ENCODE assay signal across 20 cellular contexts in genomic region chr7:79329464-79329863, GRCh38.
DNase-seq lines count a peak whose midpoint lies in the region; ATAC-seq and TF ChIP-seq lines count a peak whose summit lies in the region.
"Had no signal": no experiment of that assay in that cellular context is flagged by ENCODE, and none has a peak within 500 bp of the region (broad histone marks: within the 10 kb centered on the region; RNA-seq: fewer than 3 reads in every experiment).

No MANE protein-coding gene starts in this region.

- no peak overlapping the region for H3K4me2 ChIP-seq in neural cell (ENCODE audit: low read length)
- H3K4me2 ChIP-seq: A549; BLaER1 treated with 17β-estradiol and CSF1 and Interleukin-3, amounts not matched to agents 10 nM and 100 nM had no signal

- TF ChIP-seq RAD21 in neural cell (conservative IDR thresholded peaks at IDR 0.05): no peak

- no peak for TF ChIP-seq CTCF in neural cell (IDR thresholded peaks at IDR 0.05; ENCODE audit: poor library complexity, severe bottlenecking)

- H3K4me3 ChIP-seq in neural cell (ENCODE audit: low read length): no peak overlapping the region
- H3K4me3 ChIP-seq: A549; BLaER1 treated with 17β-estradiol and CSF1 and Interleukin-3, amounts not matched to agents 10 nM and 100 nM; GM12878 had no signal

- no peaks in the 10 kb centered on the region for H3K27me3 ChIP-seq in neural cell (ENCODE audit: insufficient read depth, low read depth, low read length)
- H3K27me3 ChIP-seq: BLaER1 treated with 17β-estradiol and CSF1 and Interleukin-3, amounts not matched to agents 10 nM and 100 nM had no signal

- no peaks in the 10 kb centered on the region for H3F3A ChIP-seq in neural cell (ENCODE audit: insufficient read depth, low read length, poor library complexity, severe bottlenecking)

- no peaks in the 10 kb centered on the region for H3K79me2 ChIP-seq in neural cell (replicated peaks; ENCODE audit: insufficient read depth, low read length)

- DNase-seq in NCI-H82 (lab: John Stamatoyannopoulos, UW) (peak; percentile 3), NCI-H82 treated with DMSO at 0.1 percent for 48 hours (lab: John Stamatoyannopoulos, UW; ENCODE audit: unreplicated experiment) (no peak), NOMO-1 (lab: John Stamatoyannopoulos, UW; ENCODE audit: unreplicated experiment in 2 of 2) (no peak)
- DNase-seq: AML-193; Caco-2; Calu3; CD4-positive, alpha-beta T cell; CD8-positive, alpha-beta T cell; DMS53; DMS79; DND-41; EL; GDM1 had no signal

- peak; percentile 67 for TF ChIP-seq EP300 in neural cell (conservative IDR thresholded peaks at IDR 0.05; ENCODE audit: poor library complexity, severe bottlenecking)

- H3K27ac ChIP-seq in neural cell (ENCODE audit: low read length): no peak overlapping the region
- H3K27ac ChIP-seq: 22Rv1; A549; BLaER1 treated with 17β-estradiol and CSF1 and Interleukin-3, amounts not matched to agents 10 nM and 100 nM; C4-2B had no signal

- no peak overlapping the region for H3K9ac ChIP-seq in neural cell (ENCODE audit: low read length)
- H3K9ac ChIP-seq: BLaER1 treated with 17β-estradiol and CSF1 and Interleukin-3, amounts not matched to agents 10 nM and 100 nM had no signal

- H4K20me1 ChIP-seq in neural cell (ENCODE audit: insufficient read depth): no peaks in the 10 kb centered on the region
- H4K20me1 ChIP-seq: BLaER1 treated with 17β-estradiol and CSF1 and Interleukin-3, amounts not matched to agents 10 nM and 100 nM had no signal

- no peak for ATAC-seq in GM21447 (IDR thresholded peaks at IDR 0.05; ENCODE audit: unreplicated experiment)
- ATAC-seq: A549; CD8-positive, alpha-beta T cell; GM12878 had no signal

- no peaks in the 10 kb centered on the region for H3K36me3 ChIP-seq in neural cell (ENCODE audit: insufficient read depth, low read length)
- H3K36me3 ChIP-seq: BLaER1 treated with 17β-estradiol and CSF1 and Interleukin-3, amounts not matched to agents 10 nM and 100 nM had no signal

- H3K9me2 ChIP-seq in neural cell (ENCODE audit: insufficient read depth, low read length): no peaks in the 10 kb centered on the region

- no peak overlapping the region for H2AFZ ChIP-seq in neural cell (ENCODE audit: low read depth, low read length)

- no peaks in the 10 kb centered on the region for H3K9me3 ChIP-seq in neural cell (ENCODE audit: low read length)
- H3K9me3 ChIP-seq: A549; BLaER1 treated with 17β-estradiol and CSF1 and Interleukin-3, amounts not matched to agents 10 nM and 100 nM; Caco-2 had no signal

TF ChIP-seq in neural cell, 6 proteins besides CTCF, POLR2A, EP300 and RAD21:
- TF ChIP-seq EZH2 (IDR thresholded peaks at IDR 0.05; ENCODE audit: borderline replicate concordance, insufficient read depth, low read length, poor library complexity, severe bottlenecking) (no peak), POLR2AphosphoS5 (IDR thresholded peaks at IDR 0.05) (peak; percentile 57), MXI1 (conservative IDR thresholded peaks at IDR 0.05; ENCODE audit: poor library complexity, severe bottlenecking) (no peak)
